In genomic region chr3:143975549-143976152, GRCh38 we compare ENCODE assay signal across 8 cellular contexts. TPM values are rescaled to one million over a fixed set of nuclear protein-coding genes. Genes with fewer than 3 reads are reported as not detected.
DNase-seq lines count a peak whose midpoint lies in the region; ATAC-seq and TF ChIP-seq lines count a peak whose summit lies in the region.

No MANE protein-coding gene starts in this region.

- intact Hi-C loops in natural killer cell (cut with micrococcal nuclease) = no loop called here

- no peaks in the 10 kb centered on the region for H3K36me3 Mint-ChIP-seq in natural killer cell

- H3K27me3 Mint-ChIP-seq in natural killer cell (ENCODE audit: low read depth in 2 of 2) = no peaks in the 10 kb centered on the region

- H3K9me3 Mint-ChIP-seq in natural killer cell = no peaks in the 10 kb centered on the region

- ATAC-seq in natural killer cell (no peak), GM18498 (IDR thresholded peaks at IDR 0.05; ENCODE audit: unreplicated experiment) (no peak), HG03025 (IDR thresholded peaks at IDR 0.05; ENCODE audit: low FRiP score, unreplicated experiment) (no peak)

- POLR2A ChIA-PET in AG04449 (lab: Yijun Ruan, JAX) = no interaction called here

- H3K4me3 Mint-ChIP-seq in natural killer cell = no peak overlapping the region

- H3K4me3 ChIP-seq in AG04449 (ENCODE audit: low read depth, low read length) = no peak overlapping the region

- H3K27ac Mint-ChIP-seq in natural killer cell = no peak overlapping the region

- H3K4me1 Mint-ChIP-seq in natural killer cell = peaks cover 49 to 64% of the 10 kb centered on the region in 2 donors

- H3K27ac ChIP-seq in cingulate gyrus (ENCODE audit: low read depth, low read length) = peak overlapping the region; percentile 24

- TF ChIP-seq CTCF in AG04449 (IDR thresholded peaks at IDR 0.05; ENCODE audit: insufficient read depth, low read length, missing control alignments) (peak; percentile 23), GM13977 (IDR thresholded peaks at IDR 0.05; ENCODE audit: extremely low read depth, insufficient read depth, missing control alignments) (peak; percentile 57), natural killer cell (IDR thresholded peaks at IDR 0.05) (peak; percentile 59)

- CTCF ChIA-PET in AG04449 (lab: Yijun Ruan, JAX) = interaction anchor here (0.7 to 2.2 kb wide), 10 partner anchors 8 to 154 kb away, joined by 3 to 7 read pairs (median 4); no protein-coding TSS in a partner anchor

- in situ Hi-C loops in GM13977 (cut with MboI; ENCODE audit: low pct_unique_long_range_greater_than_20kb, low sequenced_read_pairs, unreplicated experiment) = no loop called here

- DNase-seq in AG04449 (ENCODE audit: low read depth, low spot score) (no peak), GM13977 (ENCODE audit: low spot score) (peak; percentile 24), NCI-H82 treated with DMSO at 0.1 percent for 48 hours (lab: John Stamatoyannopoulos, UW; ENCODE audit: unreplicated experiment) (peak; percentile 51), natural killer cell (no peak), HuH-7 (ENCODE audit: low spot score) (no peak)

RNA-seq across cellular contexts. Expression of gene DIPK2A, which starts 4.0 kb away (rescaled TPM):
- total RNA-seq in natural killer cell = 10 to 100 TPM; 18.7 to 39.6 (median 28.2) TPM

Comparison
In these comparisons a context has a peak if more than half of its experiments do, and no peak if none do; other contexts are left out.
1. DNase-seq: peak in GM13977 (single experiment) and NCI-H82 treated with DMSO at 0.1 percent for 48 hours (single experiment); none in AG04449 (single experiment), natural killer cell (single experiment) and HuH-7 (single experiment).
2. Peak in every context shown above with its lines, with median percentiles within 50 percentile points of each other: CTCF ChIP-seq.